ENCODE assay signal across 31 cellular contexts in the genomic region with DNA sequence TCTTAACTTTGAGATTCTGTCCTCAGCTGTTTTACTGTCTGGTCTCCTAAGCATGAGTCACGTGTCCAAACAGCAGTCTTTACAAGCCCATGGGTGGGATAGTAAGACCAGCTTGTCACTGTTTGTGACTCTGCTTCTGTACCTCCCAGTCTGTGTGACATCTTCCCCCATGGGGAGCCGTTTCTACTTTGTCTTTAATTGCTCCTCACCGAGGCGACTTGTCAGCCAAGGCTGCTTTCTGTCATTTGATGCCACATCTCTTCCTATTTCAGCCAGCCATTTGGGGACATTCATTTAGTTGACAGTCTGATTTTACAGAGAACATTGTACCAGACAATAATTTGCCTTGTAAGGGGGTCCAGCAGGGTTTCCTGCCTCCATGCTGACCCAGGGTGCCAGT.
"Had no signal": no experiment of that assay in that cellular context is flagged by ENCODE, and none has a peak within 500 bp of the region (broad histone marks: within the 10 kb centered on the region; RNA-seq: fewer than 3 reads in every experiment).

No MANE protein-coding gene starts in this region.

- DNase-seq: activated CD4-positive, alpha-beta memory T cell treated with anti-CD3 and anti-CD28 coated beads, Interleukin-2, amount 10 ng/mL, durations not matched to agents 7 days and 5 days; activated CD4-positive, alpha-beta T cell treated with anti-CD3 and anti-CD28 coated beads for 1 hour; activated CD4-positive, alpha-beta T cell treated with anti-CD3 and anti-CD28 coated beads for 36 hours; activated CD4-positive, alpha-beta T cell treated with anti-CD3 and anti-CD28 coated beads for 48 hours; activated CD4-positive, alpha-beta T cell treated with anti-CD3 and anti-CD28 coated beads, Interleukin-2, amount 10 ng/mL, durations not matched to agents 7 days and 5 days; activated CD4-positive, alpha-beta T cell treated with anti-CD3 and anti-CD28 coated beads, Interleukin-2, amount 50 U/mL, for 4 hours; activated CD4-positive, CD25-positive, alpha-beta regulatory T cell; activated CD8-positive, alpha-beta memory T cell treated with anti-CD3 and anti-CD28 coated beads for 24 hours; activated CD8-positive, alpha-beta memory T cell treated with anti-CD3 and anti-CD28 coated beads, Interleukin-2, amount 10 ng/mL, durations not matched to agents 7 days and 5 days; activated CD8-positive, alpha-beta memory T cell treated with anti-CD3 and anti-CD28 coated beads, Interleukin-2, amount 50 U/mL, for 48 hours; activated CD8-positive, alpha-beta T cell treated with anti-CD3 and anti-CD28 coated beads, Interleukin-2, amount 10 ng/mL, durations not matched to agents 7 days and 5 days; activated effector memory CD4-positive, alpha-beta T cell treated with Interleukin-2 at 50 U/mL for 16 hours; activated gamma-delta T cell; activated naive CD4-positive, alpha-beta T cell treated with anti-CD3 and anti-CD28 coated beads, Interleukin-2, amount 10 ng/mL, durations not matched to agents 7 days and 5 days; activated naive CD4-positive, alpha-beta T cell treated with Interleukin-2 at 50 U/mL for 16 hours; activated naive CD8-positive, alpha-beta T cell treated with anti-CD3 and anti-CD28 coated beads, Interleukin-2, amount 10 ng/mL, durations not matched to agents 7 days and 5 days; activated naive CD8-positive, alpha-beta T cell treated with anti-CD3 and anti-CD28 coated beads, Interleukin-2, amount 50 U/mL, for 24 hours; activated T-cell treated with anti-CD3 and anti-CD28 coated beads, Interleukin-2, amount 50 U/mL, for 24 hours; activated T-cell treated with anti-CD3 and anti-CD28 coated beads, Interleukin-2, amount 50 U/mL, for 48 hours; amygdala; anterior cingulate cortex; cerebellar nuclear complex; SW 1271; T-helper 1 cell; T-helper 2 cell; T-helper 9 cell; WERI-Rb-1 had no signal

- H3K36me3 ChIP-seq: ascending aorta, cardiac muscle cell, WERI-Rb-1 had no signal

- H3K9me3 ChIP-seq: ascending aorta had no signal

- ATAC-seq: activated CD4-positive, alpha-beta T cell treated with anti-CD3 and anti-CD28 coated beads for 36 hours; activated CD4-positive, CD25-positive, alpha-beta regulatory T cell treated with anti-CD3 and anti-CD28 coated beads, Interleukin-2, amount 50 U/mL, for 24 hours; activated CD8-positive, alpha-beta memory T cell treated with anti-CD3 and anti-CD28 coated beads, Interleukin-2, amount 10 ng/mL, durations not matched to agents 7 days and 5 days; activated CD8-positive, alpha-beta T cell treated with anti-CD3 and anti-CD28 coated beads, Interleukin-2, amount 10 ng/mL, durations not matched to agents 7 days and 5 days; activated naive CD8-positive, alpha-beta T cell treated with anti-CD3 and anti-CD28 coated beads, Interleukin-2, amount 50 U/mL, for 24 hours; WTC11 had no signal

- H3K27ac ChIP-seq: ascending aorta, cardiac muscle cell, WERI-Rb-1 had no signal

- H3K27me3 ChIP-seq: ascending aorta had no signal

- H3K4me1 ChIP-seq: ascending aorta had no signal

- H3K4me3 ChIP-seq: ascending aorta, cardiac muscle cell had no signal
